2 cellular contexts compared by ENCODE assay signal in the genomic region with DNA sequence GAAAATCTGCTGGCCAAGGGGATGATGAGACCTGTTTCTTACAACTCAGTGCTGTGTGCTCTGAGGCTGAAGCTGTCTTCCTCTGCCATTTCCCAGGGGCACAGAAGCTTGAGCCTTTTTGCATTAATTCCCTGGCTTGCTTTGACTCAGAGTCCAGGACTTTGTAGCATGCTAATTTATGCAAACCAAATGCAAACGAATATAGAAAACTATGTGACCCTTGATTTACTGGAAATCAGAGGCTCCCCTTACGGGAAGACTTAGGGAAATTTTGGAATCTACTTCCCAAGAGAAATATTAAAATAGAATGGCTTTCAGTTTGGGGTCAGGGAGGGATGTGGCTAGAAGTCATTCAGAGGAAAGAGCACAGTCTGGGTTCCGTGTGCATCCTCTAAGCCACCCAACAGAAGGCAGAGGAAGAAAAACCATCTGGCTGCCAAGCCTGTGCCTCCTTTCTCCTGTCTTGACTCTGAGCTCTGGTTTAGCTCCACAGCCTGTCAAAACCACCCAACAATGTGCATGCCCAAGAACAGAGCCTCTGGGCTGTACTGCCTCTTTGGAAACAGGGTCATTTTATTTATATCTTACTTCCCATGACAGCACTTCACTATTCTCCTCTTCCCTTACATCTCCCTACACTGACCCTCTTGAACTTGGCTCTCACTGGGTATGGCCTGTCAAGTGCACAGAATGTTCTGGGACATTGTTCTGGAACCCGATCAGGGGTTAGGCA.
TF ChIP-seq lines count a peak whose summit lies in the region.

No MANE protein-coding gene starts in this region.

TF ChIP-seq in liver, 16 proteins besides CTCF, POLR2A, EP300 and RAD21:
- TF ChIP-seq, protein P1, sequence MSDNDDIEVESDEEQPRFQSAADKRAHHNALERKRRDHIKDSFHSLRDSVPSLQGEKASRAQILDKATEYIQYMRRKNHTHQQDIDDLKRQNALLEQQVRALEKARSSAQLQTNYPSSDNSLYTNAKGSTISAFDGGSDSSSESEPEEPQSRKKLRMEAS (IDR thresholded peaks at IDR 0.05): no peak
- TF ChIP-seq YY1 (IDR thresholded peaks at IDR 0.05): no peak
- TF ChIP-seq EGR1 (IDR thresholded peaks at IDR 0.05; ENCODE audit: low read depth in 2 of 2): no peak
- peak; percentile 99 for TF ChIP-seq NR2F2 (IDR thresholded peaks at IDR 0.05)
- no peak for TF ChIP-seq GABPA (IDR thresholded peaks at IDR 0.05 in 1 of 2, conservative IDR thresholded peaks at IDR 0.05 in 1 of 2)
- TF ChIP-seq ZBTB33 (IDR thresholded peaks at IDR 0.05): no peak
- TF ChIP-seq HNF4A (conservative IDR thresholded peaks at IDR 0.05): no peak
- TF ChIP-seq, protein P2, sequence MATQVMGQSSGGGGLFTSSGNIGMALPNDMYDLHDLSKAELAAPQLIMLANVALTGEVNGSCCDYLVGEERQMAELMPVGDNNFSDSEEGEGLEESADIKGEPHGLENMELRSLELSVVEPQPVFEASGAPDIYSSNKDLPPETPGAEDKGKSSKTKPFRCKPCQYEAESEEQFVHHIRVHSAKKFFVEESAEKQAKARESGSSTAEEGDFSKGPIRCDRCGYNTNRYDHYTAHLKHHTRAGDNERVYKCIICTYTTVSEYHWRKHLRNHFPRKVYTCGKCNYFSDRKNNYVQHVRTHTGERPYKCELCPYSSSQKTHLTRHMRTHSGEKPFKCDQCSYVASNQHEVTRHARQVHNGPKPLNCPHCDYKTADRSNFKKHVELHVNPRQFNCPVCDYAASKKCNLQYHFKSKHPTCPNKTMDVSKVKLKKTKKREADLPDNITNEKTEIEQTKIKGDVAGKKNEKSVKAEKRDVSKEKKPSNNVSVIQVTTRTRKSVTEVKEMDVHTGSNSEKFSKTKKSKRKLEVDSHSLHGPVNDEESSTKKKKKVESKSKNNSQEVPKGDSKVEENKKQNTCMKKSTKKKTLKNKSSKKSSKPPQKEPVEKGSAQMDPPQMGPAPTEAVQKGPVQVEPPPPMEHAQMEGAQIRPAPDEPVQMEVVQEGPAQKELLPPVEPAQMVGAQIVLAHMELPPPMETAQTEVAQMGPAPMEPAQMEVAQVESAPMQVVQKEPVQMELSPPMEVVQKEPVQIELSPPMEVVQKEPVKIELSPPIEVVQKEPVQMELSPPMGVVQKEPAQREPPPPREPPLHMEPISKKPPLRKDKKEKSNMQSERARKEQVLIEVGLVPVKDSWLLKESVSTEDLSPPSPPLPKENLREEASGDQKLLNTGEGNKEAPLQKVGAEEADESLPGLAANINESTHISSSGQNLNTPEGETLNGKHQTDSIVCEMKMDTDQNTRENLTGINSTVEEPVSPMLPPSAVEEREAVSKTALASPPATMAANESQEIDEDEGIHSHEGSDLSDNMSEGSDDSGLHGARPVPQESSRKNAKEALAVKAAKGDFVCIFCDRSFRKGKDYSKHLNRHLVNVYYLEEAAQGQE (IDR thresholded peaks at IDR 0.05): peak; percentile 23
- TF ChIP-seq SP1 (IDR thresholded peaks at IDR 0.05): peak; percentile 60
- TF ChIP-seq FOXA1 (IDR thresholded peaks at IDR 0.05): no peak
- peak in 1 of 2 donors; percentile 63 for TF ChIP-seq RXRA (IDR thresholded peaks at IDR 0.05)
- no peak for TF ChIP-seq JUND (IDR thresholded peaks at IDR 0.05)
- no peak for TF ChIP-seq ATF3 (IDR thresholded peaks at IDR 0.05)
- TF ChIP-seq TAF1 (conservative IDR thresholded peaks at IDR 0.05): no peak
- TF ChIP-seq HNF4G (IDR thresholded peaks at IDR 0.05): no peak
- no peak for TF ChIP-seq FOXA2 (IDR thresholded peaks at IDR 0.05)

TF ChIP-seq in HepG2, 621 proteins besides CTCF, POLR2A, EP300 and RAD21:
- TF ChIP-seq STAT5B (CRISPR knock-in tag; IDR thresholded peaks at IDR 0.05) (no peak), IKZF1 (IDR thresholded peaks at IDR 0.05) (no peak), ZNF20 (CRISPR knock-in tag; IDR thresholded peaks at IDR 0.05) (no peak), SIX1 (CRISPR knock-in tag; IDR thresholded peaks at IDR 0.05; ENCODE audit: borderline replicate concordance) (no peak), TBL1XR1 (IDR thresholded peaks at IDR 0.05; ENCODE audit: borderline replicate concordance, low read length, partially characterized antibody) (no peak), SOX6 (IDR thresholded peaks at IDR 0.05) (no peak), SOX6 (CRISPR knock-in tag; IDR thresholded peaks at IDR 0.05) (no peak), PREB (CRISPR knock-in tag; IDR thresholded peaks at IDR 0.05) (no peak), MED13 (CRISPR knock-in tag; IDR thresholded peaks at IDR 0.05) (no peak)
- TF ChIP-seq, protein P3, sequence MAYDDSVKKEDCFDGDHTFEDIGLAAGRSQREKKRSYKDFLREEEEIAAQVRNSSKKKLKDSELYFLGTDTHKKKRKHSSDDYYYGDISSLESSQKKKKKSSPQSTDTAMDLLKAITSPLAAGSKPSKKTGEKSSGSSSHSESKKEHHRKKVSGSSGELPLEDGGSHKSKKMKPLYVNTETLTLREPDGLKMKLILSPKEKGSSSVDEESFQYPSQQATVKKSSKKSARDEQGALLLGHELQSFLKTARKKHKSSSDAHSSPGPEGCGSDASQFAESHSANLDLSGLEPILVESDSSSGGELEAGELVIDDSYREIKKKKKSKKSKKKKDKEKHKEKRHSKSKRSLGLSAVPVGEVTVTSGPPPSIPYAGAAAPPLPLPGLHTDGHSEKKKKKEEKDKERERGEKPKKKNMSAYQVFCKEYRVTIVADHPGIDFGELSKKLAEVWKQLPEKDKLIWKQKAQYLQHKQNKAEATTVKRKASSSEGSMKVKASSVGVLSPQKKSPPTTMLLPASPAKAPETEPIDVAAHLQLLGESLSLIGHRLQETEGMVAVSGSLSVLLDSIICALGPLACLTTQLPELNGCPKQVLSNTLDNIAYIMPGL (CRISPR knock-in tag; IDR thresholded peaks at IDR 0.05; ENCODE audit: borderline replicate concordance in 1 of 2, low read depth in 1 of 2): no peak
- TF ChIP-seq, protein P4, sequence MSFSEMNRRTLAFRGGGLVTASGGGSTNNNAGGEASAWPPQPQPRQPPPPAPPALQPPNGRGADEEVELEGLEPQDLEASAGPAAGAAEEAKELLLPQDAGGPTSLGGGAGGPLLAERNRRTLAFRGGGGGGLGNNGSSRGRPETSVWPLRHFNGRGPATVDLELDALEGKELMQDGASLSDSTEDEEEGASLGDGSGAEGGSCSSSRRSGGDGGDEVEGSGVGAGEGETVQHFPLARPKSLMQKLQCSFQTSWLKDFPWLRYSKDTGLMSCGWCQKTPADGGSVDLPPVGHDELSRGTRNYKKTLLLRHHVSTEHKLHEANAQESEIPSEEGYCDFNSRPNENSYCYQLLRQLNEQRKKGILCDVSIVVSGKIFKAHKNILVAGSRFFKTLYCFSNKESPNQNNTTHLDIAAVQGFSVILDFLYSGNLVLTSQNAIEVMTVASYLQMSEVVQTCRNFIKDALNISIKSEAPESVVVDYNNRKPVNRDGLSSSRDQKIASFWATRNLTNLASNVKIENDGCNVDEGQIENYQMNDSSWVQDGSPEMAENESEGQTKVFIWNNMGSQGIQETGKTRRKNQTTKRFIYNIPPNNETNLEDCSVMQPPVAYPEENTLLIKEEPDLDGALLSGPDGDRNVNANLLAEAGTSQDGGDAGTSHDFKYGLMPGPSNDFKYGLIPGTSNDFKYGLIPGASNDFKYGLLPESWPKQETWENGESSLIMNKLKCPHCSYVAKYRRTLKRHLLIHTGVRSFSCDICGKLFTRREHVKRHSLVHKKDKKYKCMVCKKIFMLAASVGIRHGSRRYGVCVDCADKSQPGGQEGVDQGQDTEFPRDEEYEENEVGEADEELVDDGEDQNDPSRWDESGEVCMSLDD (CRISPR knock-in tag; IDR thresholded peaks at IDR 0.05; ENCODE audit: borderline replicate concordance): no peak
- TF ChIP-seq, protein P5, sequence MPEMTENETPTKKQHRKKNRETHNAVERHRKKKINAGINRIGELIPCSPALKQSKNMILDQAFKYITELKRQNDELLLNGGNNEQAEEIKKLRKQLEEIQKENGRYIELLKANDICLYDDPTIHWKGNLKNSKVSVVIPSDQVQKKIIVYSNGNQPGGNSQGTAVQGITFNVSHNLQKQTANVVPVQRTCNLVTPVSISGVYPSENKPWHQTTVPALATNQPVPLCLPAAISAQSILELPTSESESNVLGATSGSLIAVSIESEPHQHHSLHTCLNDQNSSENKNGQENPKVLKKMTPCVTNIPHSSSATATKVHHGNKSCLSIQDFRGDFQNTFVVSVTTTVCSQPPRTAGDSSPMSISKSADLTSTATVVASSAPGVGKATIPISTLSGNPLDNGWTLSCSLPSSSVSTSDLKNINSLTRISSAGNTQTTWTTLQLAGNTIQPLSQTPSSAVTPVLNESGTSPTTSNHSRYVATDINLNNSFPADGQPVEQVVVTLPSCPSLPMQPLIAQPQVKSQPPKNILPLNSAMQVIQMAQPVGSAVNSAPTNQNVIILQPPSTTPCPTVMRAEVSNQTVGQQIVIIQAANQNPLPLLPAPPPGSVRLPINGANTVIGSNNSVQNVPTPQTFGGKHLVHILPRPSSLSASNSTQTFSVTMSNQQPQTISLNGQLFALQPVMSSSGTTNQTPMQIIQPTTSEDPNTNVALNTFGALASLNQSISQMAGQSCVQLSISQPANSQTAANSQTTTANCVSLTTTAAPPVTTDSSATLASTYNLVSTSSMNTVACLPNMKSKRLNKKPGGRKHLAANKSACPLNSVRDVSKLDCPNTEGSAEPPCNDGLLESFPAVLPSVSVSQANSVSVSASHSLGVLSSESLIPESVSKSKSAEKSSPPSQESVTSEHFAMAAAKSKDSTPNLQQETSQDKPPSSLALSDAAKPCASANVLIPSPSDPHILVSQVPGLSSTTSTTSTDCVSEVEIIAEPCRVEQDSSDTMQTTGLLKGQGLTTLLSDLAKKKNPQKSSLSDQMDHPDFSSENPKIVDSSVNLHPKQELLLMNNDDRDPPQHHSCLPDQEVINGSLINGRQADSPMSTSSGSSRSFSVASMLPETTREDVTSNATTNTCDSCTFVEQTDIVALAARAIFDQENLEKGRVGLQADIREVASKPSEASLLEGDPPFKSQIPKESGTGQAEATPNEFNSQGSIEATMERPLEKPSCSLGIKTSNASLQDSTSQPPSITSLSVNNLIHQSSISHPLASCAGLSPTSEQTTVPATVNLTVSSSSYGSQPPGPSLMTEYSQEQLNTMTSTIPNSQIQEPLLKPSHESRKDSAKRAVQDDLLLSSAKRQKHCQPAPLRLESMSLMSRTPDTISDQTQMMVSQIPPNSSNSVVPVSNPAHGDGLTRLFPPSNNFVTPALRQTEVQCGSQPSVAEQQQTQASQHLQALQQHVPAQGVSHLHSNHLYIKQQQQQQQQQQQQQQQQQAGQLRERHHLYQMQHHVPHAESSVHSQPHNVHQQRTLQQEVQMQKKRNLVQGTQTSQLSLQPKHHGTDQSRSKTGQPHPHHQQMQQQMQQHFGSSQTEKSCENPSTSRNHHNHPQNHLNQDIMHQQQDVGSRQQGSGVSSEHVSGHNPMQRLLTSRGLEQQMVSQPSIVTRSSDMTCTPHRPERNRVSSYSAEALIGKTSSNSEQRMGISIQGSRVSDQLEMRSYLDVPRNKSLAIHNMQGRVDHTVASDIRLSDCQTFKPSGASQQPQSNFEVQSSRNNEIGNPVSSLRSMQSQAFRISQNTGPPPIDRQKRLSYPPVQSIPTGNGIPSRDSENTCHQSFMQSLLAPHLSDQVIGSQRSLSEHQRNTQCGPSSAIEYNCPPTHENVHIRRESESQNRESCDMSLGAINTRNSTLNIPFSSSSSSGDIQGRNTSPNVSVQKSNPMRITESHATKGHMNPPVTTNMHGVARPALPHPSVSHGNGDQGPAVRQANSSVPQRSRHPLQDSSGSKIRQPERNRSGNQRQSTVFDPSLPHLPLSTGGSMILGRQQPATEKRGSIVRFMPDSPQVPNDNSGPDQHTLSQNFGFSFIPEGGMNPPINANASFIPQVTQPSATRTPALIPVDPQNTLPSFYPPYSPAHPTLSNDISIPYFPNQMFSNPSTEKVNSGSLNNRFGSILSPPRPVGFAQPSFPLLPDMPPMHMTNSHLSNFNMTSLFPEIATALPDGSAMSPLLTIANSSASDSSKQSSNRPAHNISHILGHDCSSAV (CRISPR knock-in tag; IDR thresholded peaks at IDR 0.05; ENCODE audit: borderline replicate concordance): no peak
- TF ChIP-seq, protein P6, sequence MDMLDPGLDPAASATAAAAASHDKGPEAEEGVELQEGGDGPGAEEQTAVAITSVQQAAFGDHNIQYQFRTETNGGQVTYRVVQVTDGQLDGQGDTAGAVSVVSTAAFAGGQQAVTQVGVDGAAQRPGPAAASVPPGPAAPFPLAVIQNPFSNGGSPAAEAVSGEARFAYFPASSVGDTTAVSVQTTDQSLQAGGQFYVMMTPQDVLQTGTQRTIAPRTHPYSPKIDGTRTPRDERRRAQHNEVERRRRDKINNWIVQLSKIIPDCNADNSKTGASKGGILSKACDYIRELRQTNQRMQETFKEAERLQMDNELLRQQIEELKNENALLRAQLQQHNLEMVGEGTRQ (IDR thresholded peaks at IDR 0.05; ENCODE audit: low read depth, low read length): no peak
- TF ChIP-seq, protein P6 (CRISPR knock-in tag; IDR thresholded peaks at IDR 0.05; ENCODE audit: borderline replicate concordance): no peak
TF ChIP-seq in HepG2: peak in this region for 0.
